In genomic region chr4:154503598-154503997, GRCh38 we compare ENCODE assay signal across 10 cellular contexts. TPM values are rescaled to one million over a fixed set of nuclear protein-coding genes. Genes with fewer than 3 reads are reported as not detected.
DNase-seq lines count a peak whose midpoint lies in the region; ATAC-seq and TF ChIP-seq lines count a peak whose summit lies in the region.
"Had no signal": no experiment of that assay in that cellular context is flagged by ENCODE, and none has a peak within 500 bp of the region (broad histone marks: within the 10 kb centered on the region; RNA-seq: fewer than 3 reads in every experiment).

No MANE protein-coding gene starts in this region.

- H3K4me1 Mint-ChIP-seq in nephron progenitor cell: no peaks in the 10 kb centered on the region

- no peak overlapping the region for H3K4me3 ChIP-seq in body of pancreas
- H3K4me3 ChIP-seq: vagina had no signal

- H3K27me3 Mint-ChIP-seq in nephron progenitor cell (ENCODE audit: low read depth, poor library complexity): peaks cover 21% of the 10 kb centered on the region

- H3K27ac ChIP-seq in body of pancreas: no peak overlapping the region
- H3K27ac ChIP-seq: neutrophil, vagina had no signal

- H3K27ac Mint-ChIP-seq in nephron progenitor cell: no peak overlapping the region

- 4 to 5% methylated on average over 1 of the region's 1 CpG for WGBS in body of pancreas, 2 donors

- peak; percentile 44; the same call in 1 of the 2 replicates for TF ChIP-seq CTCF in LNCAP (IDR thresholded peaks at IDR 0.05)
- peak in 5 of 7 experiments; percentile 19 to 36 (median 27) for TF ChIP-seq CTCF in body of pancreas (IDR thresholded peaks at IDR 0.05)
- TF ChIP-seq CTCF in nephron progenitor cell (IDR thresholded peaks at IDR 0.05): peak; percentile 59

- no peak for TF ChIP-seq POLR2A in body of pancreas (IDR thresholded peaks at IDR 0.05)

- no peaks in the 10 kb centered on the region for H3K9me3 ChIP-seq in body of pancreas
- H3K9me3 ChIP-seq: neutrophil, vagina had no signal

- no peak for ATAC-seq in body of pancreas

- no peak overlapping the region for H3K4me3 Mint-ChIP-seq in nephron progenitor cell

- H3K36me3 Mint-ChIP-seq in nephron progenitor cell (ENCODE audit: low read depth): no peaks in the 10 kb centered on the region

- no peaks in the 10 kb centered on the region for H3K36me3 ChIP-seq in body of pancreas (replicated peaks in 1 of 2; ENCODE audit: insufficient read depth in 1 of 2, low read depth in 2 of 2)
- H3K36me3 ChIP-seq: neutrophil, vagina had no signal

- H3K4me1 ChIP-seq in body of pancreas: no peaks in the 10 kb centered on the region
- H3K4me1 ChIP-seq: vagina had no signal

- no peaks in the 10 kb centered on the region for H3K27me3 ChIP-seq in body of pancreas
- H3K27me3 ChIP-seq: vagina had no signal

- intact Hi-C loops in body of pancreas (cut with DNase I): no loop called here

- no peaks in the 10 kb centered on the region for H3K9me3 Mint-ChIP-seq in nephron progenitor cell

- DNase-seq in EH (ENCODE audit: low read depth) (peak; percentile 15), body of pancreas (no peak), nephron progenitor cell (no peak), NCI-H1694 (lab: John Stamatoyannopoulos, UW) (no peak), NCI-H1436 (lab: John Stamatoyannopoulos, UW) (no peak)
- DNase-seq in activated CD8-positive, alpha-beta memory T cell treated with anti-CD3 and anti-CD28 coated beads, Interleukin-2, amount 50 U/mL, for 4 hours: no peak
- no peak for DNase-seq in stimulated activated CD8-positive, alpha-beta memory T cell treated with anti-CD3 and anti-CD28 coated beads, Interleukin-4, amount 100 ng/mL, for 48 hours

RNA-seq across cellular contexts. Expression of gene DCHS2, which starts 12.0 kb away (rescaled TPM):
- total RNA-seq in body of pancreas: under 1 TPM; 0.33 to 0.78 TPM

RNA-seq across cellular contexts. Expression of gene PLRG1, which starts 46.6 kb away (rescaled TPM):
- total RNA-seq in body of pancreas: 10 to 100 TPM; 15.2 to 25.2 TPM

RNA-seq across cellular contexts. Expression of gene FGB, which starts 59.2 kb away (rescaled TPM):
- not detected for total RNA-seq in body of pancreas
- total RNA-seq: vagina had no signal
